In genomic region chr1:94522304-94522703, GRCh38 we compare ENCODE assay signal across 9 cellular contexts. TPM values are rescaled to one million over a fixed set of nuclear protein-coding genes. Genes with fewer than 3 reads are reported as not detected.
A peak's percentile ranks its signal among the peaks of the same experiment; 100 is the strongest.
DNase-seq lines count a peak whose midpoint lies in the region; ATAC-seq and TF ChIP-seq lines count a peak whose summit lies in the region.
"Had no signal": no experiment of that assay in that cellular context is flagged by ENCODE, and none has a peak within 500 bp of the region (broad histone marks: within the 10 kb centered on the region; RNA-seq: fewer than 3 reads in every experiment).

No MANE protein-coding gene starts in this region.

- H3K9me3 ChIP-seq in cardiac muscle cell (ENCODE audit: low read depth) (no peaks in the 10 kb centered on the region), tibial nerve (no peaks in the 10 kb centered on the region)

- H3K4me1 ChIP-seq in cardiac muscle cell (ENCODE audit: low read depth) (no peaks in the 10 kb centered on the region), tibial nerve (peaks cover 0 to under 1% (median 0%) of the 10 kb centered on the region in 4 donors)

- ATAC-seq in Right ventricle myocardium inferior (no peak), GM19395 (IDR thresholded peaks at IDR 0.05; ENCODE audit: unreplicated experiment) (no peak)

- H3K36me3 ChIP-seq in cardiac muscle cell (peaks cover 6% of the 10 kb centered on the region), tibial nerve (peaks cover 0 to 20% (median 0%) of the 10 kb centered on the region in 3 donors), H7 (replicated peaks; ENCODE audit: control insufficient read depth, insufficient read depth, low read length) (no peaks in the 10 kb centered on the region)

- H3K27me3 ChIP-seq in cardiac muscle cell = no peaks in the 10 kb centered on the region
- H3K27me3 ChIP-seq in tibial nerve = no peaks in the 10 kb centered on the region
- no peaks in the 10 kb centered on the region for H3K27me3 ChIP-seq in H7 (ENCODE audit: control insufficient read depth, insufficient read depth, low read length)

- TF ChIP-seq EP300 in tibial nerve (IDR thresholded peaks at IDR 0.05) = no peak

- TF ChIP-seq CTCF in cardiac muscle cell (IDR thresholded peaks at IDR 0.05; ENCODE audit: low read depth, low read length) = peak; percentile 52
- TF ChIP-seq CTCF in tibial nerve (IDR thresholded peaks at IDR 0.05) = peak in 3 of 5 experiments; percentile 23 to 66 (median 38)

- H3K27ac ChIP-seq in cardiac muscle cell = no peak overlapping the region
- H3K27ac ChIP-seq in tibial nerve = no peak overlapping the region
- H3K27ac ChIP-seq: skin epidermis had no signal

- WGBS in tibial nerve, 2 donors = 14 to 17% methylated on average over 4 of the region's 4 CpGs

- peak; percentile 51 to 79 for DNase-seq in cardiac muscle cell (ENCODE audit: low read depth in 1 of 2, low spot score in 1 of 2)
- DNase-seq in Right ventricle myocardium inferior (ENCODE audit: missing footprints) = no peak
- DNase-seq in RPMI8226 = peak; percentile 6
- DNase-seq in glomerular endothelial cell (ENCODE audit: extremely low read depth, low read depth, low spot score) = peak; percentile 42
- DNase-seq in tibial nerve (ENCODE audit: low spot score in 2 of 2) = peak in 1 of 2 donors; percentile 53
- no peak for DNase-seq in NK-92 treated with Interleukin-12 subunit alpha and Interleukin-12 subunit beta, amount 100 ng/mL, for 24 hours (lab: John Stamatoyannopoulos, UW)
- DNase-seq in H7 = no peak

- no peak for TF ChIP-seq POLR2A in tibial nerve (IDR thresholded peaks at IDR 0.05)

- H3K4me3 ChIP-seq in cardiac muscle cell (no peak overlapping the region), tibial nerve (no peak overlapping the region), H7 (ENCODE audit: insufficient read depth, low read depth, low read length) (no peak overlapping the region)
- H3K4me3 ChIP-seq: skin epidermis had no signal

- intact Hi-C loops in Right ventricle myocardium inferior (cut with DNase I) = loop anchor here (2.0 to 5.0 kb wide), 2 partner anchors 280 to 520 kb away; no protein-coding TSS in a partner anchor

RNA-seq across cellular contexts. Expression of gene F3, which starts 19.3 kb away (rescaled TPM):
- total RNA-seq in cardiac muscle cell (1.6 and 3.1 TPM in 2 replicates), Right ventricle myocardium inferior (27.9 TPM), glomerular endothelial cell (35.4 and 48.8 TPM in 2 replicates), tibial nerve (100 to 1,000 TPM in 3 of 4 donors, 10 to 100 TPM in 1; 65.6 to 166 (median 139) TPM)
- polyA plus RNA-seq in cardiac muscle cell = 0.81 and 1.6 TPM in 2 replicates
- 21.9 and 37.7 TPM in 2 replicates for total RNA-seq in H7 (2014; rRNA removed; shearing (Covaris generic))

Comparison
In these comparisons a context has a peak if more than half of its experiments do, and no peak if none do; other contexts are left out.
1. DNase-seq: peak in cardiac muscle cell (2 of 2), RPMI8226 (single experiment) and glomerular endothelial cell (single experiment); none in Right ventricle myocardium inferior (single experiment), NK-92 treated with Interleukin-12 subunit alpha and Interleukin-12 subunit beta, amount 100 ng/mL, for 24 hours (single experiment) and H7 (single experiment).